35 cellular contexts compared by ENCODE assay signal in the genomic region with DNA sequence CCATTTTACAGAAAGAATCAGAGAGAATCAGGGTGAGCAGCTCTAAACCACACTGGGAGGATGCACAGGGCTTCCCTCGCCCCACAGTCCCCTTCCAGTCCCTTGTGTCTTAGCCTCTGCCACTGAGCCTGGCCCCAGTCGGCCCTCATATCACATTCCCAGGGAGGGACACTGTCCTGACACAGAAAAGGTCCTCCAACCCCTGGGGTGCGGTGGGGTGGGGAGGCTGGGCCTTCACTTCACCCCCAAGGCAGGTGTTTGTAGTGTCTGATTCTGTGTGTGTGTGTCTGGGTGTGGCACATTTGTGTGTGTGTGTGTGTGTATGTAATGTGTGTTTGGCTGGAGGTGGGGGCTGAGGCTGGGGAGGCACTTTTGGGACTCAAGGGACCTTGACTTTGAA. TPM values are rescaled to one million over a fixed set of nuclear protein-coding genes. Genes with fewer than 3 reads are reported as not detected.
DNase-seq lines count a peak whose midpoint lies in the region; ATAC-seq and TF ChIP-seq lines count a peak whose summit lies in the region.
"Had no signal": no experiment of that assay in that cellular context is flagged by ENCODE, and none has a peak within 500 bp of the region (broad histone marks: within the 10 kb centered on the region; RNA-seq: fewer than 3 reads in every experiment).

No MANE protein-coding gene starts in this region.

- no peak overlapping the region for H3K27ac ChIP-seq in HEK293 (ENCODE audit: extremely low read depth, low read depth, low read length)
- H3K27ac ChIP-seq in endodermal cell (ENCODE audit: low read depth, low read length): no peak overlapping the region
- H3K27ac ChIP-seq in neural progenitor cell: no peak overlapping the region
- no peak overlapping the region for H3K27ac ChIP-seq in psoas muscle
- H3K27ac ChIP-seq: cardiac muscle cell, esophagus muscularis mucosa, foreskin keratinocyte, HL-60, ovary, testis had no signal

- no peak overlapping the region for H3K4me3 ChIP-seq in HEK293 (ENCODE audit: low read depth, low read length)
- H3K4me3 ChIP-seq in endodermal cell (ENCODE audit: low read length): no peak overlapping the region
- no peak overlapping the region for H3K4me3 ChIP-seq in neural progenitor cell
- no peak overlapping the region for H3K4me3 ChIP-seq in psoas muscle
- H3K4me3 ChIP-seq: cardiac muscle cell, esophagus muscularis mucosa, GM12878, ovary, smooth muscle cell, testis had no signal

- DNase-seq in 8988T (peak; percentile 11), endodermal cell (peak; percentile 51), neural progenitor cell (ENCODE audit: low spot score) (no peak), psoas muscle (no peak)
- no peak for DNase-seq in activated CD4-positive, alpha-beta T cell treated with anti-CD3 and anti-CD28 coated beads, Interleukin-2, amount 10 ng/mL, durations not matched to agents 7 days and 5 days
- DNase-seq: ACHN; activated CD4-positive, alpha-beta T cell treated with anti-CD3 and anti-CD28 coated beads, Interleukin-2, amount 50 U/mL, for 1 hour; activated gamma-delta T cell; activated T-cell treated with anti-CD3 and anti-CD28 coated beads, Interleukin-2, amount 50 U/mL, for 1 hour; BE2C; cortex of kidney; DMS153; foreskin keratinocyte; KG1; natural killer cell; NCI-H1105; NCI-H1930; NCI-H2171 treated with DMSO at 0.1 percent for 48 hours; NCI-H510A; ovary; retina; SHP77; stimulated activated CD4-positive, alpha-beta T cell treated with anti-CD3 and anti-CD28 coated beads, Interleukin-1b, Interleukin-23, amount 100 ng/mL, for 48 hours; SW 1271; testis; WERI-Rb-1 had no signal

- intact Hi-C loops in psoas muscle (cut with DNase I): no loop called here

- H3K4me1 Mint-ChIP-seq in endodermal cell (peaks cover 33% of the 10 kb centered on the region), neural progenitor cell (peaks cover 45% of the 10 kb centered on the region)
- H3K4me1 Mint-ChIP-seq in activated CD4-positive, alpha-beta T cell treated with anti-CD3 and anti-CD28 coated beads, Interleukin-2, amount 10 ng/mL, durations not matched to agents 7 days and 5 days: peaks cover 3% of the 10 kb centered on the region

- H3K9ac ChIP-seq in endodermal cell (ENCODE audit: extremely low read depth, low read length, poor library complexity, severe bottlenecking) (no peak overlapping the region), neural progenitor cell (no peak overlapping the region)

- WGBS in endodermal cell (ENCODE audit: insufficient coverage in 1 of 2, insufficient read length in 1 of 2), 2 experiments: 86% methylated on average over 3 of the region's 3 CpGs; no CpG with 5 or more reads in 1 of the 2 experiments
- 68 to 81% (median 72%) methylated on average over 3 of the region's 3 CpGs for WGBS in psoas muscle, 3 donors

- peaks cover 33% of the 10 kb centered on the region for H3F3A ChIP-seq in neural progenitor cell (ENCODE audit: low read depth)

- H3K9me3 Mint-ChIP-seq in endodermal cell (no peaks in the 10 kb centered on the region), neural progenitor cell (no peaks in the 10 kb centered on the region)
- H3K9me3 Mint-ChIP-seq in activated CD4-positive, alpha-beta T cell treated with anti-CD3 and anti-CD28 coated beads, Interleukin-2, amount 10 ng/mL, durations not matched to agents 7 days and 5 days: no peaks in the 10 kb centered on the region
- H3K9me3 Mint-ChIP-seq: natural killer cell; stimulated activated naive CD8-positive, alpha-beta T cell treated with anti-CD3 and anti-CD28 coated beads, Interleukin-15, Interleukin-2, amounts not matched to agents 100 ng/mL and 50 ng/mL, for 24 hours had no signal

- H3K4me3 Mint-ChIP-seq in endodermal cell (peak overlapping the region; percentile 76), neural progenitor cell (peak overlapping the region; percentile 52)
- no peak overlapping the region for H3K4me3 Mint-ChIP-seq in activated CD4-positive, alpha-beta T cell treated with anti-CD3 and anti-CD28 coated beads, Interleukin-2, amount 10 ng/mL, durations not matched to agents 7 days and 5 days
- H3K4me3 Mint-ChIP-seq: natural killer cell; stimulated activated naive CD8-positive, alpha-beta T cell treated with anti-CD3 and anti-CD28 coated beads, Interleukin-15, Interleukin-2, amounts not matched to agents 100 ng/mL and 50 ng/mL, for 24 hours had no signal

- H4K20me1 ChIP-seq in neural progenitor cell (ENCODE audit: low read depth): no peaks in the 10 kb centered on the region

- no peaks in the 10 kb centered on the region for H3K36me3 ChIP-seq in HEK293 (ENCODE audit: control insufficient read depth in 2 of 2, insufficient read depth in 1 of 2, low read length in 2 of 2)
- peaks cover 3% of the 10 kb centered on the region for H3K36me3 ChIP-seq in endodermal cell (ENCODE audit: control insufficient read depth, insufficient read depth, low read length)
- H3K36me3 ChIP-seq in neural progenitor cell: no peaks in the 10 kb centered on the region
- H3K36me3 ChIP-seq in psoas muscle (ENCODE audit: insufficient read depth in 1 of 2, low read depth in 1 of 2): no peaks in the 10 kb centered on the region
- H3K36me3 ChIP-seq: BE2C, cardiac muscle cell, esophagus muscularis mucosa, ovary, WERI-Rb-1 had no signal

- H2AFZ ChIP-seq in neural progenitor cell (replicated peaks): no peak overlapping the region

- TF ChIP-seq CTCF in HEK293 (tag by site-specific recombination; IDR thresholded peaks at IDR 0.05) (no peak), endodermal cell (conservative IDR thresholded peaks at IDR 0.05) (no peak), neural progenitor cell (IDR thresholded peaks at IDR 0.05) (no peak), psoas muscle (IDR thresholded peaks at IDR 0.05) (no peak)

- no peaks in the 10 kb centered on the region for H3K79me2 ChIP-seq in neural progenitor cell (ENCODE audit: low read depth)

- H3K4me1 ChIP-seq in HEK293 (ENCODE audit: control insufficient read depth, insufficient read depth, low read length) (no peaks in the 10 kb centered on the region), endodermal cell (ENCODE audit: control insufficient read depth, insufficient read depth, low read length) (peaks cover 7% of the 10 kb centered on the region), neural progenitor cell (peaks cover 29% of the 10 kb centered on the region), psoas muscle (peaks cover 4% of the 10 kb centered on the region)
- H3K4me1 ChIP-seq: foreskin keratinocyte had no signal

- H3K27ac Mint-ChIP-seq in endodermal cell (peak overlapping the region; percentile 95), neural progenitor cell (no peak overlapping the region)
- no peak overlapping the region for H3K27ac Mint-ChIP-seq in activated CD4-positive, alpha-beta T cell treated with anti-CD3 and anti-CD28 coated beads, Interleukin-2, amount 10 ng/mL, durations not matched to agents 7 days and 5 days
- H3K27ac Mint-ChIP-seq: natural killer cell; stimulated activated naive CD8-positive, alpha-beta T cell treated with anti-CD3 and anti-CD28 coated beads, Interleukin-15, Interleukin-2, amounts not matched to agents 100 ng/mL and 50 ng/mL, for 24 hours had no signal

- H3K27me3 Mint-ChIP-seq in endodermal cell (ENCODE audit: insufficient read depth) (peaks cover 37% of the 10 kb centered on the region), neural progenitor cell (ENCODE audit: insufficient read depth, low read depth) (peaks cover 23% of the 10 kb centered on the region)
- peaks cover 50% of the 10 kb centered on the region for H3K27me3 Mint-ChIP-seq in activated CD4-positive, alpha-beta T cell treated with anti-CD3 and anti-CD28 coated beads, Interleukin-2, amount 10 ng/mL, durations not matched to agents 7 days and 5 days

- H3K9me3 ChIP-seq in HEK293 (ENCODE audit: control insufficient read depth, insufficient read depth, low read depth, low read length): no peaks in the 10 kb centered on the region
- H3K9me3 ChIP-seq in endodermal cell (ENCODE audit: control insufficient read depth, low read length): no peaks in the 10 kb centered on the region
- H3K9me3 ChIP-seq in neural progenitor cell (ENCODE audit: low read depth): no peaks in the 10 kb centered on the region
- H3K9me3 ChIP-seq in psoas muscle: no peaks in the 10 kb centered on the region
- H3K9me3 ChIP-seq: BE2C, esophagus muscularis mucosa, ovary, testis had no signal

- H3K27me3 ChIP-seq in endodermal cell (ENCODE audit: control insufficient read depth, insufficient read depth, low read length, poor library complexity, severe bottlenecking) (no peaks in the 10 kb centered on the region), neural progenitor cell (peaks cover 58% of the 10 kb centered on the region), psoas muscle (ENCODE audit: insufficient read depth in 3 of 3, low read length in 2 of 3) (peaks cover 0 to 80% (median 29%) of the 10 kb centered on the region in 3 donors)
- H3K27me3 ChIP-seq: BE2C, ovary, testis had no signal

- ATAC-seq in HG03521 (IDR thresholded peaks at IDR 0.05; ENCODE audit: unreplicated experiment): no peak
- ATAC-seq in psoas muscle: no peak
- ATAC-seq: foreskin keratinocyte, GM12878, natural killer cell had no signal

- POLR2A ChIA-PET in HEK293 (lab: Yijun Ruan, JAX): no interaction called here
- POLR2A ChIA-PET in activated CD4-positive, alpha-beta T cell treated with anti-CD3 and anti-CD28 coated beads, Interleukin-2, amount 10 ng/mL, durations not matched to agents 7 days and 5 days (lab: Charles Lee): no interaction called here

- H3K36me3 Mint-ChIP-seq in endodermal cell (ENCODE audit: low read depth) (no peaks in the 10 kb centered on the region), neural progenitor cell (no peaks in the 10 kb centered on the region)
- H3K36me3 Mint-ChIP-seq in activated CD4-positive, alpha-beta T cell treated with anti-CD3 and anti-CD28 coated beads, Interleukin-2, amount 10 ng/mL, durations not matched to agents 7 days and 5 days (ENCODE audit: low read depth): no peaks in the 10 kb centered on the region
- H3K36me3 Mint-ChIP-seq: natural killer cell had no signal

- no peak overlapping the region for H3K4me2 ChIP-seq in neural progenitor cell
- H3K4me2 ChIP-seq: smooth muscle cell had no signal

- CTCF ChIA-PET in HEK293 (lab: Yijun Ruan, JAX): no interaction called here
- CTCF ChIA-PET in activated CD4-positive, alpha-beta T cell treated with anti-CD3 and anti-CD28 coated beads, Interleukin-2, amount 10 ng/mL, durations not matched to agents 7 days and 5 days (lab: Charles Lee): interaction anchor here (1.2 to 1.4 kb wide), 3 partner anchors 9 to 179 kb away, joined by 3 to 4 read pairs (median 4); no protein-coding TSS in a partner anchor

RNA-seq across cellular contexts. Expression of gene KCP, which starts 1.8 kb away (rescaled TPM):
- 10 to 100 TPM; 21.1 to 33.3 TPM for total RNA-seq in endodermal cell
- 8.3 TPM for polyA plus RNA-seq in endodermal cell (2013, experiment 1 of 2)
- polyA plus RNA-seq in endodermal cell (2013, experiment 2 of 2): 6.5 TPM
- 0.06 and 3.5 TPM in 2 replicates for total RNA-seq in neural progenitor cell (ENCODE audit: low replicate concordance)
- total RNA-seq in activated CD4-positive, alpha-beta T cell treated with anti-CD3 and anti-CD28 coated beads, Interleukin-2, amount 10 ng/mL, durations not matched to agents 7 days and 5 days: under 1 TPM; 0.10 to 0.12 TPM
- under 1 TPM; 0.08 to 0.34 (median 0.23) TPM for total RNA-seq in psoas muscle
- under 1 TPM; 0.03 to 0.16 (median 0.12) TPM for polyA plus RNA-seq in psoas muscle
- total RNA-seq: foreskin keratinocyte had no signal
- polyA plus RNA-seq: keratinocyte had no signal

RNA-seq across cellular contexts. Expression of gene IRF5, which starts 25.4 kb away (rescaled TPM):
- total RNA-seq in endodermal cell: under 1 TPM; 0.31 to 0.53 TPM
- polyA plus RNA-seq in endodermal cell (2013, experiment 1 of 2): 0.14 TPM
- 0.17 TPM for polyA plus RNA-seq in endodermal cell (2013, experiment 2 of 2)
- 0.22 and 0.28 TPM in 2 replicates for total RNA-seq in neural progenitor cell (ENCODE audit: low replicate concordance)
- total RNA-seq in activated CD4-positive, alpha-beta T cell treated with anti-CD3 and anti-CD28 coated beads, Interleukin-2, amount 10 ng/mL, durations not matched to agents 7 days and 5 days: 1 to 10 TPM; 6.5 to 6.7 TPM
- 1 to 10 TPM; 1.2 to 1.6 (median 1.3) TPM for total RNA-seq in psoas muscle
- polyA plus RNA-seq in psoas muscle: under 1 TPM; 0.44 to 0.80 (median 0.78) TPM
- total RNA-seq: cardiac muscle cell had no signal
- polyA plus RNA-seq: cardiac muscle cell had no signal

RNA-seq across cellular contexts. Expression of gene ATP6V1F, which starts 49.6 kb away (rescaled TPM):
- total RNA-seq in endodermal cell: 100 to 1,000 TPM; 122 to 157 TPM
- polyA plus RNA-seq in endodermal cell (2013, experiment 1 of 2): 128 TPM
- polyA plus RNA-seq in endodermal cell (2013, experiment 2 of 2): 128 TPM
- 61.4 and 81.8 TPM in 2 replicates for total RNA-seq in neural progenitor cell (ENCODE audit: low replicate concordance)
- total RNA-seq in activated CD4-positive, alpha-beta T cell treated with anti-CD3 and anti-CD28 coated beads, Interleukin-2, amount 10 ng/mL, durations not matched to agents 7 days and 5 days: 100 to 1,000 TPM; 123 to 143 TPM
- total RNA-seq in psoas muscle: 100 to 1,000 TPM; 103 to 210 (median 131) TPM
- polyA plus RNA-seq in psoas muscle: 100 to 1,000 TPM; 141 to 156 (median 143) TPM

Comparison
In these comparisons a context has a peak if more than half of its experiments do, and no peak if none do; other contexts are left out.
1. DNase-seq: peak in 8988T (single experiment) and endodermal cell (single experiment); none in neural progenitor cell (single experiment), activated CD4-positive, alpha-beta T cell treated with anti-CD3 and anti-CD28 coated beads, Interleukin-2, amount 10 ng/mL, durations not matched to agents 7 days and 5 days (single experiment) and psoas muscle (0 of 2).